In genomic region chr2:216914491-216914890, GRCh38 we compare ENCODE assay signal across 21 cellular contexts. TPM values are rescaled to one million over a fixed set of nuclear protein-coding genes. Genes with fewer than 3 reads are reported as not detected.
DNase-seq lines count a peak whose midpoint lies in the region; ATAC-seq and TF ChIP-seq lines count a peak whose summit lies in the region.
"Had no signal": no experiment of that assay in that cellular context is flagged by ENCODE, and none has a peak within 500 bp of the region (broad histone marks: within the 10 kb centered on the region; RNA-seq: fewer than 3 reads in every experiment).

No MANE protein-coding gene starts in this region.

- H3K4me1 ChIP-seq in endodermal cell (ENCODE audit: control insufficient read depth, insufficient read depth, low read length) = peaks cover 6% of the 10 kb centered on the region
- H3K4me1 ChIP-seq: HAP-1 had no signal

- no peaks in the 10 kb centered on the region for H3K27me3 ChIP-seq in endodermal cell (ENCODE audit: control insufficient read depth, insufficient read depth, low read length, poor library complexity, severe bottlenecking)

- WGBS in endodermal cell (ENCODE audit: insufficient coverage in 1 of 2, insufficient read length in 1 of 2), 2 experiments = 40 to 83% methylated on average over 1 to 3 of the region's 3 CpGs

- H3K9ac ChIP-seq in endodermal cell (ENCODE audit: extremely low read depth, low read length, poor library complexity, severe bottlenecking) = no peak overlapping the region

- no peaks in the 10 kb centered on the region for H3K9me3 Mint-ChIP-seq in endodermal cell
- peaks cover 8% of the 10 kb centered on the region for H3K9me3 Mint-ChIP-seq in neural crest cell
- H3K9me3 Mint-ChIP-seq: GM23338, HFFc6 had no signal

- peaks cover 14% of the 10 kb centered on the region for H3K4me1 Mint-ChIP-seq in endodermal cell
- peaks cover 47% of the 10 kb centered on the region for H3K4me1 Mint-ChIP-seq in neural crest cell
- H3K4me1 Mint-ChIP-seq: CD4-positive, alpha-beta memory T cell; GM23338 had no signal

- H3K27ac ChIP-seq in endodermal cell (ENCODE audit: low read depth, low read length) = peak overlapping the region; percentile 19

- H3K36me3 Mint-ChIP-seq in endodermal cell (ENCODE audit: low read depth) = no peaks in the 10 kb centered on the region
- H3K36me3 Mint-ChIP-seq in neural crest cell (ENCODE audit: low read depth) = no peaks in the 10 kb centered on the region
- H3K36me3 Mint-ChIP-seq: CD4-positive, alpha-beta memory T cell had no signal

- H3K27me3 Mint-ChIP-seq in endodermal cell (ENCODE audit: insufficient read depth) (peaks cover 86% of the 10 kb centered on the region), neural crest cell (ENCODE audit: low read depth) (no peaks in the 10 kb centered on the region)

- no peak overlapping the region for H3K4me3 Mint-ChIP-seq in endodermal cell
- H3K4me3 Mint-ChIP-seq in neural crest cell = peak overlapping the region; percentile 17
- H3K4me3 Mint-ChIP-seq: CD4-positive, alpha-beta memory T cell; GM23338; HFFc6 had no signal

- H3K27ac Mint-ChIP-seq in endodermal cell (no peak overlapping the region), neural crest cell (ENCODE audit: unreplicated experiment) (peak overlapping the region; percentile 76)
- H3K27ac Mint-ChIP-seq: CD4-positive, alpha-beta memory T cell; GM23338; HFFc6 had no signal

- ATAC-seq in GM21825 (IDR thresholded peaks at IDR 0.05; ENCODE audit: unreplicated experiment) = no peak
- ATAC-seq: GM12878, GM23338 had no signal

- no peaks in the 10 kb centered on the region for H3K36me3 ChIP-seq in endodermal cell (ENCODE audit: control insufficient read depth, insufficient read depth, low read length)
- H3K36me3 ChIP-seq: HAP-1 had no signal

- in situ Hi-C loops in SK-MEL-5 (cut with HindIII; ENCODE audit: low pct_unique_long_range_greater_than_20kb, low sequenced_read_pairs) = no loop called here

- H3K9me3 ChIP-seq in endodermal cell (ENCODE audit: control insufficient read depth, low read length) = no peaks in the 10 kb centered on the region

- no peak for TF ChIP-seq CTCF in endodermal cell (conservative IDR thresholded peaks at IDR 0.05)
- no peak for TF ChIP-seq CTCF in neural crest cell (conservative IDR thresholded peaks at IDR 0.05)

- DNase-seq in SK-MEL-5 (ENCODE audit: low read depth, low spot score) (peak; percentile 51), endodermal cell (peak; percentile 29), neural crest cell (ENCODE audit: low read depth, low spot score) (peak; percentile 41), GDM1 (lab: John Stamatoyannopoulos, UW) (no peak), ureter (ENCODE audit: low spot score) (no peak), HuH-7.5 (ENCODE audit: low spot score) (no peak)
- DNase-seq: C1 segment of cervical spinal cord; Calu3; CD4-positive, alpha-beta memory T cell; COR-L47; DMS53; DMS79 treated with DMSO at 0.1 percent for 48 hours; HFFc6 had no signal

- no peak overlapping the region for H3K4me3 ChIP-seq in endodermal cell (ENCODE audit: low read length)
- H3K4me3 ChIP-seq: GM12878, GM23338, HAP-1 had no signal

RNA-seq across cellular contexts. Expression of gene TNP1, which starts 54.6 kb away (rescaled TPM):
- total RNA-seq in SK-MEL-5 (2014; rRNA removed; shearing (Covaris generic)) = not detected in 2 replicates
- polyA plus RNA-seq in SK-MEL-5 (2015; cell fraction: cytosol; rRNA removed) = not detected in 2 replicates
- polyA plus RNA-seq in SK-MEL-5 (2015; cell fraction: nucleus; rRNA removed) = not detected in 2 replicates
- total RNA-seq in endodermal cell (not detected), neural crest cell (not detected in 2 replicates), ureter (not detected)
- not detected for polyA plus RNA-seq in endodermal cell (2013, experiment 1 of 2)
- polyA plus RNA-seq in endodermal cell (2013, experiment 2 of 2) = not detected
- total RNA-seq: A172; A673; Calu3; CD4-positive, alpha-beta memory T cell; Daoy; GM12878; GM23338; HFFc6 had no signal
- polyA plus RNA-seq: BJ; CD4-positive, alpha-beta memory T cell; GM12878; GM23338 had no signal

Comparison
In these comparisons a context has a peak if more than half of its experiments do, and no peak if none do; other contexts are left out.
1. DNase-seq: peak in SK-MEL-5 (single experiment), endodermal cell (single experiment) and neural crest cell (single experiment); none in GDM1 (single experiment), ureter (single experiment) and HuH-7.5 (single experiment).